26 cellular contexts compared by ENCODE assay signal in the genomic region with DNA sequence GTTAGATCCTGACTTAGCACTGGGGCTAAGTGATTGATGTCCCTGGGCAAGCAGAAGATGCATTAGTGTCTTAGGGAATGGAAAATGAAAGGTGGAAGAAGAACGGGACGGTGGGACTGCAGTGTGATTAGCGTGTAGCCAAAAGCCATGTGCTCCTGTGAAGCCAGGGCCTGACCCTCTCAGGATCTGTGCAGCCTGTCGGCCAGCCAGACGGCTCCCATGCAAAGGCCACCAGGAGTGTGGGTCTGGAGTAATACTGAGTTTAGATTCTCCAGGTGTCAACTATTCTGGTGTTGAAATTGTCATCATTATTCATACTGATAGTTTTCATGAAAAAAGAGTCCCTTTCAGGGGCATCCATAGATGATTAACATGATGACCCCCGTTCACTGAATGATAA. TPM values are rescaled to one million over a fixed set of nuclear protein-coding genes. Genes with fewer than 3 reads are reported as not detected.
"Had no signal": no experiment of that assay in that cellular context is flagged by ENCODE, and none has a peak within 500 bp of the region (broad histone marks: within the 10 kb centered on the region; RNA-seq: fewer than 3 reads in every experiment).

No MANE protein-coding gene starts in this region.

- H3K9me3 Mint-ChIP-seq: activated CD4-positive, alpha-beta memory T cell treated with anti-CD3 and anti-CD28 coated beads for 36 hours; activated CD4-positive, alpha-beta T cell treated with anti-CD3 and anti-CD28 coated beads, Interleukin-2, amount 10 ng/mL, durations not matched to agents 7 days and 5 days; activated T-cell treated with anti-CD3 and anti-CD28 coated beads, Interleukin-2, amount 50 U/mL, for 72 hours had no signal

- H3K9me3 ChIP-seq: Peyer's patch, SJCRH30, SK-N-SH had no signal

- H3K27me3 Mint-ChIP-seq: activated CD4-positive, alpha-beta T cell treated with anti-CD3 and anti-CD28 coated beads, Interleukin-2, amount 10 ng/mL, durations not matched to agents 7 days and 5 days had no signal

- H3K27ac ChIP-seq: Peyer's patch, RWPE1, SJCRH30, VCaP had no signal

- H3K4me3 ChIP-seq: Peyer's patch, SJCRH30 had no signal

- H3K27ac Mint-ChIP-seq: activated CD4-positive, alpha-beta memory T cell treated with anti-CD3 and anti-CD28 coated beads for 36 hours; activated CD4-positive, alpha-beta T cell treated with anti-CD3 and anti-CD28 coated beads, Interleukin-2, amount 10 ng/mL, durations not matched to agents 7 days and 5 days; activated T-cell treated with anti-CD3 and anti-CD28 coated beads, Interleukin-2, amount 50 U/mL, for 72 hours had no signal

- DNase-seq: activated CD4-positive, alpha-beta T cell treated with anti-CD3 and anti-CD28 coated beads, Interleukin-2, amount 10 ng/mL, durations not matched to agents 7 days and 5 days; activated CD4-positive, CD25-positive, alpha-beta regulatory T cell; activated CD8-positive, alpha-beta memory T cell treated with anti-CD3 and anti-CD28 coated beads for 24 hours; activated effector memory CD4-positive, alpha-beta T cell treated with anti-CD3 and anti-CD28 coated beads, Interleukin-2, amount 50 U/mL, for 16 hours; activated naive CD4-positive, alpha-beta T cell treated with Interleukin-2 at 50 U/mL for 16 hours; activated T-cell treated with anti-CD3 and anti-CD28 coated beads, Interleukin-2, amount 50 U/mL, for 72 hours; central memory CD4-positive, alpha-beta T cell; Kasumi-1; NCI-H1105 treated with DMSO at 0.1 percent for 48 hours; NCI-H1436 treated with DMSO at 0.1 percent for 48 hours; NCI-H187; NCI-H2081; NCI-H510A treated with DMSO at 0.1 percent for 48 hours; NCI-H69; NK-92 treated with Interleukin-12 subunit alpha and Interleukin-12 subunit beta, amount 100 ng/mL, for 24 hours; OCI-M1; Peyer's patch; SJCRH30; SK-N-SH; T-helper 1 cell had no signal

- ATAC-seq: activated T-cell treated with anti-CD3 and anti-CD28 coated beads, Interleukin-2, amount 50 U/mL, for 72 hours had no signal

- H3K27me3 ChIP-seq: Peyer's patch, SJCRH30 had no signal

- H3K36me3 Mint-ChIP-seq: activated CD4-positive, alpha-beta memory T cell treated with anti-CD3 and anti-CD28 coated beads for 36 hours; activated naive CD4-positive, alpha-beta T cell treated with anti-CD3 and anti-CD28 coated beads, Interleukin-2, amount 50 U/mL, for 72 hours had no signal

- H3K4me3 Mint-ChIP-seq: activated CD4-positive, alpha-beta memory T cell treated with anti-CD3 and anti-CD28 coated beads for 36 hours; activated CD4-positive, alpha-beta T cell treated with anti-CD3 and anti-CD28 coated beads, Interleukin-2, amount 10 ng/mL, durations not matched to agents 7 days and 5 days; activated T-cell treated with anti-CD3 and anti-CD28 coated beads, Interleukin-2, amount 50 U/mL, for 72 hours had no signal

- H3K36me3 ChIP-seq: Peyer's patch, SJCRH30 had no signal

- H3K4me1 ChIP-seq: SJCRH30 had no signal

RNA-seq across cellular contexts. Expression of gene REELD1, which starts 32.0 kb away (rescaled TPM):
- total RNA-seq: bronchial epithelial cell, Right ventricle myocardium superior, SJCRH30 had no signal
- polyA plus RNA-seq: SK-N-SH had no signal
